Comparison of ENCODE assay signal across 8 cellular contexts in the genomic region with DNA sequence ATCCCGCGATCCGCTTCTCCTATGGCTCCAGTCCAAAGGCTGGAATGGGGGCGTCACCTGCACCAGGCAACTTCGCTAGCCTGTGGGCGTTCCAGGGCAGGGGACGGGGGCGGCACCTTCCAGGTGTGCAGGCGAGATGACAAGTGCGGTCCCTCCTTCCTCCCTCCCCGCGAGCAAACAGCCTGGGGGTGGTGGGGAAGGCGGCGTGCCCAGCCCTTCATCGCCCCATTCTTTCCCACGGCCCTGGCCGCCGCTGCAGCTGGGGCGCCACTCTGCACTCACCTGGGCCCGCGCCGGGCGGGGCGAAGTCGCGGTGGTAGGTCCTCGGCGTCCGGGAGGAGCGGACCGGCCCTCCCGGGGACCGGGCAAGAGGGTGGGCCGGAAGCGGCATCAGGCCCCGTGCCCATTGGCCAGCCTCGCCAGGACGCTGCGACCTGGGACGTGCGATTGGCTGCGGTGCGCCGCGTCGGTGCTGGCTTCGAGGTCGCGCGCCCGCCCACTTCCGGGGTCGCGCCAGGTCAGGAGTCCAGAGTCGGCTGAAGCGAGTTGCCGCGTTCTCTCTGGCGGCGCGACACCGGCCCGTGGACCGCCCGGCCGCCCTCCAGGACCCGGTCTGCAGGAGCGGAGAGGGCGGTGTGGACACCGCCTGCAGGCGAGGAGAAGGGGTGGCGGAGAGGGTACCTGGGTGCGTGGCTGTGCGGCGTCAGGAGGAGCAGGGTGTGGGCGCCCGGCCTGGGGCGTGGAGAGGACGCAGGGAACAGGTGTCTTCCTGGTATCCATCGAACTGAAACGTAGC. TPM values are rescaled to one million over a fixed set of nuclear protein-coding genes. Genes with fewer than 3 reads are reported as not detected.
DNase-seq lines count a peak whose midpoint lies in the region; ATAC-seq and TF ChIP-seq lines count a peak whose summit lies in the region.

A gene with protein sequence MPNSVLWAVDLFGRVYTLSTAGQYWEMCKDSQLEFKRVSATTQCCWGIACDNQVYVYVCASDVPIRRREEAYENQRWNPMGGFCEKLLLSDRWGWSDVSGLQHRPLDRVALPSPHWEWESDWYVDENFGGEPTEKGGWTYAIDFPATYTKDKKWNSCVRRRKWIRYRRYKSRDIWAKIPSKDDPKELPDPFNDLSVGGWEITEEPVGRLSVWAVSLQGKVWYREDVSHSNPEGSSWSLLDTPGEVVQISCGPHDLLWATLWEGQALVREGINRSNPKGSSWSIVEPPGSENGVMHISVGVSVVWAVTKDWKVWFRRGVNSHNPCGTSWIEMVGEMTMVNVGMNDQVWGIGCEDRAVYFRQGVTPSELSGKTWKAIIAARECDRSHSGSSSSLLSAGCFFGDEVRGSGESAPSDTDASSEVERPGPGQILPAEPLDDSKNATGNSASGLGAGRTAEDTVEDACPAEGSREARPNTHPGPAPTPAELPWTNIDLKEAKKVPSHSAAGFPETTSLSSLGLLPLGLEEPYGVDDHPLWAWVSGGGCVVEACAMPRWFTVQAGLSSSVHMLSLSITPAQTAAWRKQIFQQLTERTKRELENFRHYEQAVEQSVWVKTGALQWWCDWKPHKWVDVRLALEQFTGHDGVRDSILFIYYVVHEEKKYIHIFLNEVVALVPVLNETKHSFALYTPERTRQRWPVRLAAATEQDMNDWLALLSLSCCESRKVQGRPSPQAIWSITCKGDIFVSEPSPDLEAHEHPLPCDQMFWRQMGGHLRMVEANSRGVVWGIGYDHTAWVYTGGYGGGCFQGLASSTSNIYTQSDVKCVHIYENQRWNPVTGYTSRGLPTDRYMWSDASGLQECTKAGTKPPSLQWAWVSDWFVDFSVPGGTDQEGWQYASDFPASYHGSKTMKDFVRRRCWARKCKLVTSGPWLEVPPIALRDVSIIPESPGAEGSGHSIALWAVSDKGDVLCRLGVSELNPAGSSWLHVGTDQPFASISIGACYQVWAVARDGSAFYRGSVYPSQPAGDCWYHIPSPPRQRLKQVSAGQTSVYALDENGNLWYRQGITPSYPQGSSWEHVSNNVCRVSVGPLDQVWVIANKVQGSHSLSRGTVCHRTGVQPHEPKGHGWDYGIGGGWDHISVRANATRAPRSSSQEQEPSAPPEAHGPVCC (minus strand): TSS at position 389 of the 796 bp plus-strand sequence. CDS start 6,086 bp downstream, outside the sequence.

- peak within 1 kb of the TSS; percentile 61 for H3K9ac ChIP-seq in OCI-LY3 (ENCODE audit: low read length)

- H3K4me2 ChIP-seq in OCI-LY3 (ENCODE audit: low read length): peak within 1 kb of the TSS; percentile 91

- DNase-seq in DMS 273 (lab: John Stamatoyannopoulos, UW; ENCODE audit: unreplicated experiment) (peak; percentile 98), HuH-7.5 (ENCODE audit: low spot score) (peak; percentile 99), activated T-cell treated with anti-CD3 and anti-CD28 coated beads for 1 hour (ENCODE audit: low read depth) (peak; percentile 72), epithelial cell of prostate (ENCODE audit: low read depth, low spot score) (peak; percentile 62), mucosa of descending colon (peak; percentile 96 to 98 (median 98))
- DNase-seq in stimulated activated CD8-positive, alpha-beta memory T cell treated with anti-CD3 and anti-CD28 coated beads, Interleukin-4, amount 100 ng/mL, for 24 hours (ENCODE audit: low read depth): peak; percentile 89

- H3K36me3 ChIP-seq in OCI-LY3 (replicated peaks; ENCODE audit: low read depth, low read length): no peaks in the 10 kb centered on the region
- no peaks in the 10 kb centered on the region for H3K36me3 ChIP-seq in mucosa of descending colon (ENCODE audit: low read depth)

- H3K4me3 ChIP-seq in OCI-LY3 (ENCODE audit: low read length): peak within 1 kb of the TSS; percentile 89
- peak within 1 kb of the TSS; percentile 75 for H3K4me3 ChIP-seq in mucosa of descending colon

- H3K27ac ChIP-seq in OCI-LY3 (ENCODE audit: low read length) (no peak within 1 kb of the TSS), epithelial cell of prostate (peak within 1 kb of the TSS; percentile 85)

- H2AFZ ChIP-seq in OCI-LY3 (ENCODE audit: low read depth, low read length): peak within 1 kb of the TSS; percentile 95

- H3K79me2 ChIP-seq in OCI-LY3 (ENCODE audit: low read length): peaks cover 7% of the 10 kb centered on the region

- H4K20me1 ChIP-seq in OCI-LY3 (ENCODE audit: insufficient read depth, low read length): no peaks in the 10 kb centered on the region

- intact Hi-C loops in mucosa of descending colon (cut with DNase I, micrococcal nuclease): no loop called here

- H3K4me1 ChIP-seq in OCI-LY3 (ENCODE audit: low read length) (peaks cover 19% of the 10 kb centered on the region), mucosa of descending colon (ENCODE audit: low read depth) (peaks cover 32% of the 10 kb centered on the region)

- H3K9me3 ChIP-seq in OCI-LY3 (ENCODE audit: insufficient read depth, low read length): no peaks in the 10 kb centered on the region
- no peaks in the 10 kb centered on the region for H3K9me3 ChIP-seq in mucosa of descending colon

- ATAC-seq in GM21528 (IDR thresholded peaks at IDR 0.05; ENCODE audit: low FRiP score, unreplicated experiment) (peak; percentile 97), mucosa of descending colon (peak; percentile 95)

- TF ChIP-seq CTCF in OCI-LY3 (IDR thresholded peaks at IDR 0.05; ENCODE audit: low read depth, low read length) (no peak), mucosa of descending colon (IDR thresholded peaks at IDR 0.05) (no peak)

- no peaks in the 10 kb centered on the region for H3K27me3 ChIP-seq in OCI-LY3 (ENCODE audit: low read depth, low read length)

RNA-seq across cellular contexts. Expression of the gene that starts here (rescaled TPM):
- total RNA-seq in mucosa of descending colon: 10 to 100 TPM; 37.0 to 50.5 (median 45.5) TPM
